In genomic region chr15:68375716-68376220, GRCh38 we compare ENCODE assay signal across 21 cellular contexts. TPM values are rescaled to one million over a fixed set of nuclear protein-coding genes. Genes with fewer than 3 reads are reported as not detected.
"Had no signal": no experiment of that assay in that cellular context is flagged by ENCODE, and none has a peak within 500 bp of the region (broad histone marks: within the 10 kb centered on the region; RNA-seq: fewer than 3 reads in every experiment).

No MANE protein-coding gene starts in this region.

- H3K4me1 Mint-ChIP-seq: central memory CD8-positive, alpha-beta T cell; stimulated activated memory B cell treated with anti-CD40 and anti-IgM and Interleukin-4, amounts not matched to agents 10 μg/mL and 1 μg/mL and 100 μg/mL, for 72 hours had no signal

- H3K4me1 ChIP-seq: gastroesophageal sphincter, left lung had no signal

- H3K4me3 Mint-ChIP-seq: activated naive CD4-positive, alpha-beta T cell treated with anti-CD3 and anti-CD28 coated beads, Interleukin-2, amount 10 ng/mL, durations not matched to agents 7 days and 5 days; activated naive CD8-positive, alpha-beta T cell treated with anti-CD3 and anti-CD28 coated beads, Interleukin-2, amount 50 U/mL, for 24 hours; activated T-cell treated with anti-CD3 and anti-CD28 coated beads, Interleukin-2, amount 50 U/mL, for 24 hours; central memory CD8-positive, alpha-beta T cell; stimulated activated memory B cell treated with anti-CD40 and anti-IgM and Interleukin-4, amounts not matched to agents 10 μg/mL and 1 μg/mL and 100 μg/mL, for 72 hours; T-cell had no signal

- H3K4me3 ChIP-seq: gastroesophageal sphincter, heart left ventricle, left lung, spleen had no signal

- H3K27ac Mint-ChIP-seq: activated naive CD4-positive, alpha-beta T cell treated with anti-CD3 and anti-CD28 coated beads, Interleukin-2, amount 10 ng/mL, durations not matched to agents 7 days and 5 days; activated naive CD8-positive, alpha-beta T cell treated with anti-CD3 and anti-CD28 coated beads, Interleukin-2, amount 50 U/mL, for 24 hours; activated T-cell treated with anti-CD3 and anti-CD28 coated beads, Interleukin-2, amount 50 U/mL, for 24 hours; activated T-helper 2 cell treated with anti-CD3 and anti-CD28 coated beads, Interferon-gamma antibody, Interleukin-2, Interleukin-4, amounts not matched to agents 10 μg/mL and 5 μg/mL and 100 μg/mL, durations not matched to agents 14 hours and 24 hours and 36 hours; stimulated activated memory B cell treated with anti-CD40 and anti-IgM and Interleukin-4, amounts not matched to agents 10 μg/mL and 1 μg/mL and 100 μg/mL, for 72 hours; T-cell had no signal

- ATAC-seq: activated naive CD8-positive, alpha-beta T cell treated with anti-CD3 and anti-CD28 coated beads, Interleukin-2, amount 50 U/mL, for 24 hours; gastroesophageal sphincter; heart left ventricle; left lung; SK-N-SH treated with all-trans-retinoic acid at 6 μM for 48 hours; stimulated activated memory B cell treated with anti-CD40 and anti-IgM and Interleukin-4, amounts not matched to agents 10 μg/mL and 1 μg/mL and 100 μg/mL, for 72 hours; T-cell had no signal

- H3K36me3 Mint-ChIP-seq: activated naive CD4-positive, alpha-beta T cell treated with anti-CD3 and anti-CD28 coated beads, Interleukin-2, amount 10 ng/mL, durations not matched to agents 7 days and 5 days; stimulated activated memory B cell treated with anti-CD40 and anti-IgM and Interleukin-4, amounts not matched to agents 10 μg/mL and 1 μg/mL and 100 μg/mL, for 72 hours; T-cell had no signal

- H3K27me3 ChIP-seq: brain microvascular endothelial cell, gastroesophageal sphincter, heart left ventricle, left lung, spleen had no signal

- DNase-seq: activated CD4-positive, alpha-beta T cell treated with anti-CD3 and anti-CD28 coated beads, Interleukin-2, amount 50 U/mL, for 1 hour; activated CD4-positive, CD25-positive, alpha-beta regulatory T cell; activated naive CD4-positive, alpha-beta T cell treated with anti-CD3 and anti-CD28 coated beads, Interleukin-2, amount 10 ng/mL, durations not matched to agents 7 days and 5 days; activated naive CD8-positive, alpha-beta T cell treated with anti-CD3 and anti-CD28 coated beads, Interleukin-2, amount 50 U/mL, for 24 hours; anterior cingulate cortex; brain microvascular endothelial cell; cortex of kidney; effector CD4-positive, alpha-beta T cell; mammary epithelial cell; spleen; stimulated activated CD4-positive, alpha-beta T cell treated with anti-CD3 and anti-CD28 coated beads, Interleukin-4, amount 100 ng/mL, for 4 hours; T-cell had no signal

- H3K9me3 Mint-ChIP-seq: activated naive CD4-positive, alpha-beta T cell treated with anti-CD3 and anti-CD28 coated beads, Interleukin-2, amount 10 ng/mL, durations not matched to agents 7 days and 5 days; activated naive CD8-positive, alpha-beta T cell treated with anti-CD3 and anti-CD28 coated beads, Interleukin-2, amount 50 U/mL, for 24 hours; activated T-cell treated with anti-CD3 and anti-CD28 coated beads, Interleukin-2, amount 50 U/mL, for 24 hours; activated T-helper 2 cell treated with anti-CD3 and anti-CD28 coated beads, Interferon-gamma antibody, Interleukin-2, Interleukin-4, amounts not matched to agents 10 μg/mL and 5 μg/mL and 100 μg/mL, durations not matched to agents 14 hours and 24 hours and 36 hours; central memory CD8-positive, alpha-beta T cell; stimulated activated memory B cell treated with anti-CD40 and anti-IgM and Interleukin-4, amounts not matched to agents 10 μg/mL and 1 μg/mL and 100 μg/mL, for 72 hours; T-cell had no signal

- H3K36me3 ChIP-seq: gastroesophageal sphincter, heart left ventricle, left lung, spleen had no signal

- H3K9me3 ChIP-seq: gastroesophageal sphincter, heart left ventricle, left lung, spleen had no signal

- H3K27ac ChIP-seq: brain microvascular endothelial cell, gastroesophageal sphincter, heart left ventricle, left lung, spleen had no signal

- H3K27me3 Mint-ChIP-seq: activated naive CD8-positive, alpha-beta T cell treated with anti-CD3 and anti-CD28 coated beads, Interleukin-2, amount 50 U/mL, for 24 hours; activated T-cell treated with anti-CD3 and anti-CD28 coated beads, Interleukin-2, amount 50 U/mL, for 24 hours; T-cell had no signal

RNA-seq across cellular contexts. Expression of gene ITGA11, which starts 56.2 kb away (rescaled TPM):
- polyA plus RNA-seq: neural cell had no signal
